In the genomic region with DNA sequence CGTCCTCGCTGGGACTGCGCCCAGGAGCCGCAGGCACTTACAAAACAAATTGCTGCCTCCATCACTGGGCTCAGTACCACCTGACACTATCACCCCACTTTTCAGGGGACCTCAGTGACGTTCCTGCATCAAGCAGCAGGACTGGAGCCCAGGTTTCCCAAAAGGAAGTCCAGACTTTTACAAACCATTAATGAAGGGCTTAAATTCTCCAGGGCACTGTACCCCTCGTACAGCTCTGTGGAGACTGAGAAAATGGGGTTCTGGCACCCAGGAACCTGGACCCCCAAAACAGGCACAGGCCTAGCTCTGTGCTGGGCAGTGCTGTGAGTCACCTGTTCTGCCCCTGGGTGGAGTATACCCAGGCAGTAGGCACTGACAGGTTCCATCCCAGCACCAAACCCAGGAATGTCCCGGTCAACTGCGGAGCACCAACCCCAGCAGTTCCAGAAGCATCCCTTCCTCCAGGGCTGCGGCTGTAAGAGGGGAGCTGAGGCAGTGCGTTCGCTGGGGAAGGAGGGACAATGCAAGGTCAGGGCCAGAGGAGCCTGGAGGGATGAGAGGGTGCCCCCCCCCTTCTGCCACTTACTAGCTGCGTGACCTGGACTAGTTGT, we compare ENCODE assay signal across 1 cellular context.
TF ChIP-seq lines count a peak whose summit lies in the region.

No MANE protein-coding gene starts in this region.

TF ChIP-seq in SK-N-SH treated with all-trans-retinoic acid at 6 μM for 48 hours, 23 proteins besides CTCF, POLR2A, EP300 and RAD21 (continued from another document):
- TF ChIP-seq, protein P1, sequence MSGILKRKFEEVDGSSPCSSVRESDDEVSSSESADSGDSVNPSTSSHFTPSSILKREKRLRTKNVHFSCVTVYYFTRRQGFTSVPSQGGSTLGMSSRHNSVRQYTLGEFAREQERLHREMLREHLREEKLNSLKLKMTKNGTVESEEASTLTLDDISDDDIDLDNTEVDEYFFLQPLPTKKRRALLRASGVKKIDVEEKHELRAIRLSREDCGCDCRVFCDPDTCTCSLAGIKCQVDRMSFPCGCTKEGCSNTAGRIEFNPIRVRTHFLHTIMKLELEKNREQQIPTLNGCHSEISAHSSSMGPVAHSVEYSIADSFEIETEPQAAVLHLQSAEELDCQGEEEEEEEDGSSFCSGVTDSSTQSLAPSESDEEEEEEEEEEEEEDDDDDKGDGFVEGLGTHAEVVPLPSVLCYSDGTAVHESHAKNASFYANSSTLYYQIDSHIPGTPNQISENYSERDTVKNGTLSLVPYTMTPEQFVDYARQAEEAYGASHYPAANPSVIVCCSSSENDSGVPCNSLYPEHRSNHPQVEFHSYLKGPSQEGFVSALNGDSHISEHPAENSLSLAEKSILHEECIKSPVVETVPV (CRISPR knock-in tag; IDR thresholded peaks at IDR 0.05), result no peak
- TF ChIP-seq ISL1 (CRISPR knock-in tag; IDR thresholded peaks at IDR 0.05), result no peak
- no peak for TF ChIP-seq ZNF70 (CRISPR knock-in tag; IDR thresholded peaks at IDR 0.05)
- no peak for TF ChIP-seq PPARA (CRISPR knock-in tag; IDR thresholded peaks at IDR 0.05; ENCODE audit: borderline replicate concordance)
- no peak for TF ChIP-seq SNAI2 (CRISPR knock-in tag; IDR thresholded peaks at IDR 0.05)
- TF ChIP-seq RARB (CRISPR knock-in tag; IDR thresholded peaks at IDR 0.05), result no peak
- TF ChIP-seq TOX (CRISPR knock-in tag; IDR thresholded peaks at IDR 0.05; ENCODE audit: borderline replicate concordance), result no peak
